Comparison of ENCODE assay signal across 26 cellular contexts in the genomic region with DNA sequence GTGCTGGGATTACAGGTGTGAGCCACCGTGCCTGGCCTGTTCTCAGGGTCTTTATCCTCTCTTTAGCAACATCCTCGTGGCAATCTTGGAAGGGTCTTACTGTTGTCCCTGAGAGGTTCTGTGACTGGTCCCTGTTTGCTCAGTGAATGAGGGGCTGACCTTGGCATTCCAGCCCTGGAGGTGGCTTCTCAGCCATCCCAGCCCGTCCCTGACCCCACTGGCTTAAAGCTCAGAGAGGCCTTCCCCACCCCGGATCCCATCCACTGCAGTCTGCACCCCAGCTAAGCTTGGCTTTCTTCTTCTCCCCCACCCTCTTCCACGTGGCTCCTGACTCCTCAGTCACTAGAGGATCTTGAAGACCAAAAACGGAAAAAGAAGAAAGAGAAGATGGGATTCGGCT.
"Had no signal": no experiment of that assay in that cellular context is flagged by ENCODE, and none has a peak within 500 bp of the region (broad histone marks: within the 10 kb centered on the region; RNA-seq: fewer than 3 reads in every experiment).

No MANE protein-coding gene starts in this region.

- H3K9me3 Mint-ChIP-seq: stimulated activated naive CD8-positive, alpha-beta T cell treated with anti-CD3 and anti-CD28 coated beads, Interleukin-15, Interleukin-2, amounts not matched to agents 100 ng/mL and 50 ng/mL, for 24 hours had no signal

- H3K4me3 Mint-ChIP-seq: stimulated activated effector memory CD8-positive, alpha-beta T cell treated with anti-CD3 and anti-CD28 coated beads, Interleukin-12 subunit alpha, Interleukin-12 subunit beta, amount 100 ng/mL, for 72 hours; stimulated activated naive CD8-positive, alpha-beta T cell treated with anti-CD3 and anti-CD28 coated beads, Interleukin-15, Interleukin-2, amounts not matched to agents 100 ng/mL and 50 ng/mL, for 24 hours had no signal

- H3K36me3 Mint-ChIP-seq: naive thymus-derived CD4-positive, alpha-beta T cell; stimulated activated effector memory CD8-positive, alpha-beta T cell treated with anti-CD3 and anti-CD28 coated beads, Interleukin-12 subunit alpha, Interleukin-12 subunit beta, amount 100 ng/mL, for 72 hours had no signal

- ATAC-seq: mucosa of descending colon; pancreas; sciatic nerve; stimulated activated effector memory CD8-positive, alpha-beta T cell treated with anti-CD3 and anti-CD28 coated beads, Interleukin-12 subunit alpha, Interleukin-12 subunit beta, amount 100 ng/mL, for 72 hours had no signal

- H3K27me3 Mint-ChIP-seq: naive thymus-derived CD4-positive, alpha-beta T cell had no signal

- DNase-seq: head of caudate nucleus; hippocampal formation; kidney; left ventricle myocardium inferior; mesendoderm; midbrain; mucosa of descending colon; naive thymus-derived CD4-positive, alpha-beta T cell; retina; stimulated activated CD4-positive, alpha-beta T cell treated with anti-CD3 and anti-CD28 coated beads, Interleukin-12 subunit alpha, Interleukin-12 subunit beta, amount 100 ng/mL, for 4 hours; stimulated activated CD4-positive, alpha-beta T cell treated with anti-CD3 and anti-CD28 coated beads, Interleukin-15, amount 100 ng/mL, for 24 hours; stimulated activated CD4-positive, alpha-beta T cell treated with anti-CD3 and anti-CD28 coated beads, Interleukin-2, amount 100 ng/mL, for 24 hours; stimulated activated CD4-positive, alpha-beta T cell treated with anti-CD3 and anti-CD28 coated beads, Interleukin-4, amount 100 ng/mL, for 1 hour; stimulated activated naive CD4-positive, alpha-beta T cell; tibial artery; trophoblast cell had no signal

- H3K9me3 ChIP-seq: mucosa of descending colon, pancreas, prostate gland, thoracic aorta, tibial artery had no signal

- H3K27me3 ChIP-seq: pancreas, suprapubic skin, tibial artery, vagina had no signal

- H3K4me1 ChIP-seq: left ventricle myocardium inferior, pancreas, prostate gland, suprapubic skin, vagina had no signal

- H3K27ac Mint-ChIP-seq: stimulated activated effector memory CD8-positive, alpha-beta T cell treated with anti-CD3 and anti-CD28 coated beads, Interleukin-12 subunit alpha, Interleukin-12 subunit beta, amount 100 ng/mL, for 72 hours; stimulated activated naive CD8-positive, alpha-beta T cell treated with anti-CD3 and anti-CD28 coated beads, Interleukin-15, Interleukin-2, amounts not matched to agents 100 ng/mL and 50 ng/mL, for 24 hours had no signal

- H3K36me3 ChIP-seq: pancreas, prostate gland had no signal

- H3K4me3 ChIP-seq: left ventricle myocardium inferior, lung, mucosa of descending colon, pancreas, prostate gland, skin epidermis, suprapubic skin, thoracic aorta, tibial artery, vagina had no signal

- H3K27ac ChIP-seq: left ventricle myocardium inferior, pancreas, skin epidermis, suprapubic skin, thoracic aorta, vagina had no signal
